8 cellular contexts compared by ENCODE assay signal in the genomic region with DNA sequence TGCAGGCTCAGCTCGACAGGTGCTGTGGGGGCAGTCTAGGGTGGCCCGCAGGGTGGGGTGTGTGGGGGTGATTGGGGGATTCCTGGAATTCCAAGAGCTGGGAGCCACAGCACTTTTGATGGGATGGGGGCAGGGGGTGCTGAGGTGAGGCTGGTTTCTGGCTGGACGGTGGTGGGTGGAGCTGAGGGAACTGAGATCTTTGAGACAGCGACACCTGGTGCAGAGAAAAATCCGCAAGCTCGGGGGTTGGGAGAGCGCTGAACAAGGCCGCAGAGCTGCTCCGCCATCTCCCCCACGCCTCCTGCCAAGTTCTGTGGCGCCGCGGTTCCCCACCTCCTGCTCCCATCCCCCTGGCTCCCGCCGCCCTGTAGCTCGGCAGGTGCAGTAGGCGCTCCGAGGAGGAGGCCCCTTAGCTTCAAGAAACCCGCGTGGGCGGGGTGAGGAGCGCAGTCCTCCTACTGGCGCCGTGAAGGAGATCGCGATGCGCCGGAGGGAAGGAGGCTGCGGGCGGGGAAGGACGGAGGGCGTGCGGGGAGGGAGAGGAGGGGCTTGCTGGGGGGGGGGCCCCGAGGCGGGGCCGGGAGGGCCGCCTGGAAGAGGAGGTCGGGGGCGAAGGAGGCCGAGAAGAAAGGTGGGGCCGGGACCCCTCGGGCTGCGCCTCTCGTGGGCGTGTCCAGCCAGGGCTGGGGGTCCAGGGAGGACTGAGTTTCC. TPM values are rescaled to one million over a fixed set of nuclear protein-coding genes. Genes with fewer than 3 reads are reported as not detected.
DNase-seq lines count a peak whose midpoint lies in the region; ATAC-seq, FAIRE-seq and TF ChIP-seq lines count a peak whose summit lies in the region.

No MANE protein-coding gene starts in this region.

- TF ChIP-seq RAD21 in HepG2 (CRISPR knock-in tag; IDR thresholded peaks at IDR 0.05), result peak; percentile 51

- H3K4me2 ChIP-seq in HepG2 (ENCODE audit: low read depth, low read length), result peak overlapping the region; percentile 97

- H3K27me3 Mint-ChIP-seq in activated CD4-positive, alpha-beta T cell treated with anti-CD3 and anti-CD28 coated beads, Interleukin-2, amount 10 ng/mL, durations not matched to agents 7 days and 5 days, result peaks cover 2% of the 10 kb centered on the region

- H3K27ac Mint-ChIP-seq in activated CD4-positive, alpha-beta T cell treated with anti-CD3 and anti-CD28 coated beads, Interleukin-2, amount 10 ng/mL, durations not matched to agents 7 days and 5 days, result peak overlapping the region; percentile 91

- intact Hi-C loops in HepG2 (cut with micrococcal nuclease; ENCODE audit: unreplicated experiment), result loop anchor here (2.0 to 10.0 kb wide), 4 partner anchors 15 to 175 kb away; a partner anchor contains a TSS

- under 1% methylated on average over 26 of the region's 45 CpGs for WGBS in HepG2 (ENCODE audit: low lambda C conversion rate)

- peak overlapping the region; percentile 84 for H3K4me3 Mint-ChIP-seq in activated CD4-positive, alpha-beta T cell treated with anti-CD3 and anti-CD28 coated beads, Interleukin-2, amount 10 ng/mL, durations not matched to agents 7 days and 5 days

- H3K4me3 ChIP-seq in BJ (ENCODE audit: low read depth, low read length), result peak overlapping the region; percentile 74
- peak overlapping the region; percentile 85 for H3K4me3 ChIP-seq in coronary artery
- H3K4me3 ChIP-seq in HepG2 (replicated peaks in 1 of 3; ENCODE audit: insufficient read depth in 1 of 3, low read depth in 2 of 3, low read length in 3 of 3), result peak overlapping the region; percentile 59 to 79 (median 70); a peak in 5 of 6 replicates

- no peak for TF ChIP-seq POLR2A in HepG2 (IDR thresholded peaks at IDR 0.05; ENCODE audit: insufficient read depth in 1 of 2, low read depth in 2 of 2, low read length in 2 of 2)

- ATAC-seq in HG02840 (IDR thresholded peaks at IDR 0.05; ENCODE audit: low FRiP score, unreplicated experiment), result peak; percentile 0
- peak; percentile 28 for ATAC-seq in HepG2
- no peak for ATAC-seq in GM18909 (IDR thresholded peaks at IDR 0.05; ENCODE audit: poor library complexity, unreplicated experiment)

- H3K36me3 ChIP-seq in BJ (ENCODE audit: control insufficient read depth, insufficient read depth, low read length) (no peaks in the 10 kb centered on the region; the same call in 1 of the 2 replicates), HepG2 (replicated peaks in 1 of 2; ENCODE audit: control insufficient read depth in 1 of 2, insufficient read depth in 2 of 2, low read length in 2 of 2) (peaks cover 0 to 3% of the 10 kb centered on the region in 2 experiments; a peak in 1 of 5 replicates)

- peaks cover 68% of the 10 kb centered on the region for H3K4me1 ChIP-seq in HepG2 (ENCODE audit: insufficient read depth, low read length)

- peak; percentile 80 for FAIRE-seq in HepG2 (lab: Jason Lieb, UNC)

- CTCF ChIA-PET in BJ (lab: Yijun Ruan, JAX) (interaction anchor here (0.5 to 4.2 kb wide), 26 partner anchors 8 to 627 kb away, joined by 3 to 84 read pairs (median 5); a partner anchor contains a TSS), HepG2 (lab: Yijun Ruan, JAX; ENCODE audit: low intra/inter-chr PET ratio, low total read pairs) (interaction anchor here (0.9 to 3.6 kb wide), 5 partner anchors 8 to 119 kb away, joined by 3 to 24 read pairs (median 7); no protein-coding TSS in a partner anchor)
- CTCF ChIA-PET in activated CD4-positive, alpha-beta T cell treated with anti-CD3 and anti-CD28 coated beads, Interleukin-2, amount 10 ng/mL, durations not matched to agents 7 days and 5 days (lab: Charles Lee), result interaction anchor here (0.6 to 4.1 kb wide), 34 partner anchors 9 to 738 kb away, joined by 3 to 69 read pairs (median 4); a partner anchor contains a TSS

- H3K9ac ChIP-seq in HepG2 (ENCODE audit: insufficient read depth, low read depth, low read length), result peak overlapping the region; percentile 84

- peak; percentile 75 for TF ChIP-seq CTCF in BJ (IDR thresholded peaks at IDR 0.05; ENCODE audit: insufficient read depth, low read depth, low read length)
- TF ChIP-seq CTCF in coronary artery (IDR thresholded peaks at IDR 0.05), result peak; percentile 23
- peak; percentile 82 for TF ChIP-seq CTCF in HepG2 (CRISPR knock-in tag; IDR thresholded peaks at IDR 0.05)

- POLR2A ChIA-PET in BJ (lab: Charles Lee) (interaction anchor here (0.7 kb wide), 1 partner anchor 350 kb away, joined by 9 read pairs; no protein-coding TSS in a partner anchor), HepG2 (lab: Yijun Ruan, JAX) (interaction anchor here (0.7 to 1.5 kb wide), 7 partner anchors 8 to 175 kb away, joined by 3 to 10 read pairs (median 4); a partner anchor contains a TSS)
- POLR2A ChIA-PET in activated CD4-positive, alpha-beta T cell treated with anti-CD3 and anti-CD28 coated beads, Interleukin-2, amount 10 ng/mL, durations not matched to agents 7 days and 5 days (lab: Charles Lee), result interaction anchor here (0.7 to 2.1 kb wide), 3 partner anchors 9 to 196 kb away, joined by 3 to 6 read pairs (median 5); no protein-coding TSS in a partner anchor

- H3K36me3 Mint-ChIP-seq in activated CD4-positive, alpha-beta T cell treated with anti-CD3 and anti-CD28 coated beads, Interleukin-2, amount 10 ng/mL, durations not matched to agents 7 days and 5 days (ENCODE audit: low read depth), result peaks cover 12% of the 10 kb centered on the region

- H3K27me3 ChIP-seq in BJ (ENCODE audit: control insufficient read depth, insufficient read depth, low read length) (peaks cover 6% of the 10 kb centered on the region; the same call in 1 of the 2 replicates), HepG2 (ENCODE audit: control insufficient read depth in 1 of 2, insufficient read depth in 2 of 2, low read length in 2 of 2) (peaks cover 0 to 6% of the 10 kb centered on the region in 2 experiments; a peak in 2 of 5 replicates)

- no peak overlapping the region for H2AFZ ChIP-seq in HepG2 (ENCODE audit: low read length)

- BruUV-seq in HepG2 (replicated peaks; lab: Mats Ljungman, UMichigan), result no TSS peak

- H3K9me3 Mint-ChIP-seq in activated CD4-positive, alpha-beta T cell treated with anti-CD3 and anti-CD28 coated beads, Interleukin-2, amount 10 ng/mL, durations not matched to agents 7 days and 5 days, result no peaks in the 10 kb centered on the region

- no peak for DNase-seq in BJ (ENCODE audit: low read depth)
- peak; percentile 94 for DNase-seq in NCI-H69 (lab: John Stamatoyannopoulos, UW)
- DNase-seq in activated CD4-positive, alpha-beta T cell treated with anti-CD3 and anti-CD28 coated beads, Interleukin-2, amount 10 ng/mL, durations not matched to agents 7 days and 5 days, result peak; percentile 91
- DNase-seq in coronary artery (ENCODE audit: low spot score), result peak; percentile 90
- DNase-seq in HepG2 (ENCODE audit: low spot score), result peak; percentile 82
- peak; percentile 72 for DNase-seq in stimulated activated CD4-positive, alpha-beta T cell treated with anti-CD3 and anti-CD28 coated beads, Interleukin-2, amount 100 ng/mL, for 48 hours

- peaks cover 34% of the 10 kb centered on the region for H3K4me1 Mint-ChIP-seq in activated CD4-positive, alpha-beta T cell treated with anti-CD3 and anti-CD28 coated beads, Interleukin-2, amount 10 ng/mL, durations not matched to agents 7 days and 5 days

- peak overlapping the region; percentile 96 to 100 for H3K27ac ChIP-seq in coronary artery
- peak overlapping the region; percentile 92 for H3K27ac ChIP-seq in HepG2 (ENCODE audit: extremely low read length, insufficient read depth, low read length)

- in situ Hi-C loops in HepG2 (cut with HindIII; ENCODE audit: extremely low pct_ligation_motif_present, low pct_unique_long_range_greater_than_20kb), result loop anchor here (5.0 kb wide), 2 partner anchors 38 to 112 kb away; a partner anchor contains a TSS

- no peaks in the 10 kb centered on the region for H4K20me1 ChIP-seq in HepG2 (ENCODE audit: insufficient read depth, low read length)

- no peak for TF ChIP-seq EP300 in HepG2 (IDR thresholded peaks at IDR 0.05; ENCODE audit: low read depth in 2 of 2, low read length in 2 of 2)
- TF ChIP-seq EP300 in HepG2 (CRISPR knock-in tag; IDR thresholded peaks at IDR 0.05; ENCODE audit: borderline replicate concordance), result 0 out of 2 replicates have a peak, but pooled peaks have one; percentile 25

- peaks cover 7% of the 10 kb centered on the region for H3K79me2 ChIP-seq in HepG2 (ENCODE audit: insufficient read depth, low read length)

- no peaks in the 10 kb centered on the region for H3K9me3 ChIP-seq in HepG2 (ENCODE audit: low read length)

RNA-seq across cellular contexts. Expression of a gene that starts 1.3 kb away (rescaled TPM):
- polyA plus RNA-seq in BJ (2011; rRNA removed), result 3.3 and 6.4 TPM in 2 replicates
- polyA minus RNA-seq in BJ (2011; rRNA and poly(A)+ RNA removed), result 1.3 and 2.2 TPM in 2 replicates
- total RNA-seq in activated CD4-positive, alpha-beta T cell treated with anti-CD3 and anti-CD28 coated beads, Interleukin-2, amount 10 ng/mL, durations not matched to agents 7 days and 5 days, result 10 to 100 TPM; 40.7 to 53.2 TPM
- 20.7 and 27.4 TPM in 2 replicates for total RNA-seq in HepG2 (2016; rRNA removed; fragmentation: Illumina TruSeq; extraction: Trizol)
- 9.2 and 10.3 TPM in 2 replicates for total RNA-seq in HepG2 (2016; cell fraction: cytosol; rRNA removed; fragmentation: Illumina TruSeq; extraction: Trizol; ENCODE audit: low read depth)
- 21.2 and 28.4 TPM in 2 replicates for total RNA-seq in HepG2 (2016; cell fraction: insoluble cytoplasmic fraction; rRNA removed; fragmentation: Illumina TruSeq; extraction: Trizol)
- total RNA-seq in HepG2 (2016; cell fraction: membrane; rRNA removed; fragmentation: Illumina TruSeq; extraction: Trizol), result 12.9 and 13.8 TPM in 2 replicates
- total RNA-seq in HepG2 (2016; cell fraction: nucleus; rRNA removed; fragmentation: Illumina TruSeq; extraction: Trizol), result 15.9 and 16.8 TPM in 2 replicates
- polyA plus RNA-seq in HepG2 (2011; rRNA removed), result 5.7 and 7.3 TPM in 2 replicates
- polyA plus RNA-seq in HepG2 (2011; cell fraction: cytosol; rRNA removed), result 4.1 and 10.9 TPM in 2 replicates
- polyA plus RNA-seq in HepG2 (2011; cell fraction: nucleus; rRNA removed), result 20.8 and 27.4 TPM in 2 replicates
- 4.5 and 5.0 TPM in 2 replicates for polyA plus RNA-seq in HepG2 (2012)
- polyA plus RNA-seq in HepG2 (2016; cell fraction: cytosol; fragmentation: Illumina TruSeq; extraction: Trizol; ENCODE audit: low read depth), result 5.8 and 6.5 TPM in 2 replicates
- 20.9 and 21.6 TPM in 2 replicates for polyA plus RNA-seq in HepG2 (2016; cell fraction: insoluble cytoplasmic fraction; fragmentation: Illumina TruSeq; extraction: Trizol; ENCODE audit: low read depth)
- 9.6 and 10.0 TPM in 2 replicates for polyA plus RNA-seq in HepG2 (2016; cell fraction: membrane; fragmentation: Illumina TruSeq; extraction: Trizol; ENCODE audit: low read depth)
- 36.1 and 37.5 TPM in 2 replicates for polyA plus RNA-seq in HepG2 (2016; cell fraction: nucleus; fragmentation: Illumina TruSeq; extraction: Trizol; ENCODE audit: insufficient read depth, low read depth)
- polyA minus RNA-seq in HepG2 (2011; rRNA and poly(A)+ RNA removed; ENCODE audit: low replicate concordance), result 12.1 and 23.1 TPM in 2 replicates
- polyA minus RNA-seq in HepG2 (2011; cell fraction: cytosol; rRNA and poly(A)+ RNA removed), result 2.8 and 5.5 TPM in 2 replicates
- polyA minus RNA-seq in HepG2 (2011; cell fraction: nucleus; rRNA and poly(A)+ RNA removed), result 7.3 and 9.0 TPM in 2 replicates

RNA-seq across cellular contexts. Expression of a gene that starts 3.1 kb away (rescaled TPM):
- polyA plus RNA-seq in BJ (2011; rRNA removed) (0.90 and 1.4 TPM in 2 replicates), HepG2 (2011; rRNA removed) (59.5 and 62.2 TPM in 2 replicates)
- 3.1 and 3.9 TPM in 2 replicates for polyA minus RNA-seq in BJ (2011; rRNA and poly(A)+ RNA removed)
- total RNA-seq in activated CD4-positive, alpha-beta T cell treated with anti-CD3 and anti-CD28 coated beads, Interleukin-2, amount 10 ng/mL, durations not matched to agents 7 days and 5 days, result 100 to 1,000 TPM; 702 to 753 TPM
- 53.9 and 59.7 TPM in 2 replicates for total RNA-seq in HepG2 (2016; rRNA removed; fragmentation: Illumina TruSeq; extraction: Trizol)
- total RNA-seq in HepG2 (2016; cell fraction: cytosol; rRNA removed; fragmentation: Illumina TruSeq; extraction: Trizol; ENCODE audit: low read depth), result 18.2 and 27.4 TPM in 2 replicates
- total RNA-seq in HepG2 (2016; cell fraction: insoluble cytoplasmic fraction; rRNA removed; fragmentation: Illumina TruSeq; extraction: Trizol), result 53.1 and 55.2 TPM in 2 replicates
- total RNA-seq in HepG2 (2016; cell fraction: membrane; rRNA removed; fragmentation: Illumina TruSeq; extraction: Trizol), result 23.1 and 27.8 TPM in 2 replicates
- total RNA-seq in HepG2 (2016; cell fraction: nucleus; rRNA removed; fragmentation: Illumina TruSeq; extraction: Trizol), result 25.3 and 26.5 TPM in 2 replicates
- polyA plus RNA-seq in HepG2 (2011; cell fraction: cytosol; rRNA removed), result 27.8 and 82.6 TPM in 2 replicates
- 47.3 and 55.5 TPM in 2 replicates for polyA plus RNA-seq in HepG2 (2011; cell fraction: nucleus; rRNA removed)
- 46.4 and 49.2 TPM in 2 replicates for polyA plus RNA-seq in HepG2 (2012)
- 85.4 and 115 TPM in 2 replicates for polyA plus RNA-seq in HepG2 (2016; cell fraction: cytosol; fragmentation: Illumina TruSeq; extraction: Trizol; ENCODE audit: low read depth)
- 142 and 159 TPM in 2 replicates for polyA plus RNA-seq in HepG2 (2016; cell fraction: insoluble cytoplasmic fraction; fragmentation: Illumina TruSeq; extraction: Trizol; ENCODE audit: low read depth)
- polyA plus RNA-seq in HepG2 (2016; cell fraction: membrane; fragmentation: Illumina TruSeq; extraction: Trizol; ENCODE audit: low read depth), result 67.3 and 82.2 TPM in 2 replicates
- polyA plus RNA-seq in HepG2 (2016; cell fraction: nucleus; fragmentation: Illumina TruSeq; extraction: Trizol; ENCODE audit: insufficient read depth, low read depth), result 136 and 137 TPM in 2 replicates
- polyA minus RNA-seq in HepG2 (2011; rRNA and poly(A)+ RNA removed; ENCODE audit: low replicate concordance), result 24.8 and 136 TPM in 2 replicates
- polyA minus RNA-seq in HepG2 (2011; cell fraction: cytosol; rRNA and poly(A)+ RNA removed), result 20.6 and 28.4 TPM in 2 replicates
- 4.7 and 11.8 TPM in 2 replicates for polyA minus RNA-seq in HepG2 (2011; cell fraction: nucleus; rRNA and poly(A)+ RNA removed)

RNA-seq across cellular contexts. Expression of a gene that starts 15.1 kb away (rescaled TPM):
- polyA plus RNA-seq in BJ (2011; rRNA removed), result 8.0 and 19.5 TPM in 2 replicates
- 3.0 and 5.3 TPM in 2 replicates for polyA minus RNA-seq in BJ (2011; rRNA and poly(A)+ RNA removed)
- total RNA-seq in activated CD4-positive, alpha-beta T cell treated with anti-CD3 and anti-CD28 coated beads, Interleukin-2, amount 10 ng/mL, durations not matched to agents 7 days and 5 days, result 1 to 10 TPM in 1 of 2 experiments, under 1 TPM in 1; 0.64 to 1.8 TPM
- total RNA-seq in HepG2 (2016; rRNA removed; fragmentation: Illumina TruSeq; extraction: Trizol), result 32.1 and 37.9 TPM in 2 replicates
- 22.2 and 30.3 TPM in 2 replicates for total RNA-seq in HepG2 (2016; cell fraction: cytosol; rRNA removed; fragmentation: Illumina TruSeq; extraction: Trizol; ENCODE audit: low read depth)
- 29.1 and 37.9 TPM in 2 replicates for total RNA-seq in HepG2 (2016; cell fraction: insoluble cytoplasmic fraction; rRNA removed; fragmentation: Illumina TruSeq; extraction: Trizol)
- total RNA-seq in HepG2 (2016; cell fraction: membrane; rRNA removed; fragmentation: Illumina TruSeq; extraction: Trizol), result 30.8 and 36.2 TPM in 2 replicates
- 14.7 and 15.4 TPM in 2 replicates for total RNA-seq in HepG2 (2016; cell fraction: nucleus; rRNA removed; fragmentation: Illumina TruSeq; extraction: Trizol)
- polyA plus RNA-seq in HepG2 (2011; rRNA removed), result 18.0 and 31.6 TPM in 2 replicates
- polyA plus RNA-seq in HepG2 (2011; cell fraction: cytosol; rRNA removed), result 18.1 and 57.4 TPM in 2 replicates
- polyA plus RNA-seq in HepG2 (2011; cell fraction: nucleus; rRNA removed), result 37.9 and 74.0 TPM in 2 replicates
- polyA plus RNA-seq in HepG2 (2012), result 3.6 and 7.4 TPM in 2 replicates
- polyA plus RNA-seq in HepG2 (2016; cell fraction: cytosol; fragmentation: Illumina TruSeq; extraction: Trizol; ENCODE audit: low read depth), result 34.0 and 41.4 TPM in 2 replicates
- 44.2 and 51.5 TPM in 2 replicates for polyA plus RNA-seq in HepG2 (2016; cell fraction: insoluble cytoplasmic fraction; fragmentation: Illumina TruSeq; extraction: Trizol; ENCODE audit: low read depth)
- 41.2 and 43.7 TPM in 2 replicates for polyA plus RNA-seq in HepG2 (2016; cell fraction: membrane; fragmentation: Illumina TruSeq; extraction: Trizol; ENCODE audit: low read depth)
- 39.7 and 41.0 TPM in 2 replicates for polyA plus RNA-seq in HepG2 (2016; cell fraction: nucleus; fragmentation: Illumina TruSeq; extraction: Trizol; ENCODE audit: insufficient read depth, low read depth)
- polyA minus RNA-seq in HepG2 (2011; rRNA and poly(A)+ RNA removed; ENCODE audit: low replicate concordance), result 21.4 and 23.6 TPM in 2 replicates
- 8.4 and 15.7 TPM in 2 replicates for polyA minus RNA-seq in HepG2 (2011; cell fraction: cytosol; rRNA and poly(A)+ RNA removed)
- polyA minus RNA-seq in HepG2 (2011; cell fraction: nucleus; rRNA and poly(A)+ RNA removed), result 2.2 and 7.5 TPM in 2 replicates

RNA-seq across cellular contexts. Expression of a gene that starts 36.6 kb away (rescaled TPM):
- polyA plus RNA-seq in BJ (2011; rRNA removed), result 4.0 and 4.6 TPM in 2 replicates
- 1.0 and 1.2 TPM in 2 replicates for polyA minus RNA-seq in BJ (2011; rRNA and poly(A)+ RNA removed)
- 1 to 10 TPM; 4.6 TPM for total RNA-seq in activated CD4-positive, alpha-beta T cell treated with anti-CD3 and anti-CD28 coated beads, Interleukin-2, amount 10 ng/mL, durations not matched to agents 7 days and 5 days
- 10.8 and 19.0 TPM in 2 replicates for total RNA-seq in HepG2 (2016; rRNA removed; fragmentation: Illumina TruSeq; extraction: Trizol)
- total RNA-seq in HepG2 (2016; cell fraction: cytosol; rRNA removed; fragmentation: Illumina TruSeq; extraction: Trizol; ENCODE audit: low read depth), result 11.9 and 15.2 TPM in 2 replicates
- total RNA-seq in HepG2 (2016; cell fraction: insoluble cytoplasmic fraction; rRNA removed; fragmentation: Illumina TruSeq; extraction: Trizol), result 12.1 and 17.9 TPM in 2 replicates
- 21.1 and 26.4 TPM in 2 replicates for total RNA-seq in HepG2 (2016; cell fraction: membrane; rRNA removed; fragmentation: Illumina TruSeq; extraction: Trizol)
- 8.8 and 9.1 TPM in 2 replicates for total RNA-seq in HepG2 (2016; cell fraction: nucleus; rRNA removed; fragmentation: Illumina TruSeq; extraction: Trizol)
- polyA plus RNA-seq in HepG2 (2011; rRNA removed), result 6.6 and 10.9 TPM in 2 replicates
- 11.8 and 25.5 TPM in 2 replicates for polyA plus RNA-seq in HepG2 (2011; cell fraction: cytosol; rRNA removed)
- polyA plus RNA-seq in HepG2 (2011; cell fraction: nucleus; rRNA removed), result 16.5 and 16.6 TPM in 2 replicates
- 4.0 and 4.3 TPM in 2 replicates for polyA plus RNA-seq in HepG2 (2012)
- polyA plus RNA-seq in HepG2 (2016; cell fraction: cytosol; fragmentation: Illumina TruSeq; extraction: Trizol; ENCODE audit: low read depth), result 8.8 and 9.5 TPM in 2 replicates
- 8.7 and 9.4 TPM in 2 replicates for polyA plus RNA-seq in HepG2 (2016; cell fraction: insoluble cytoplasmic fraction; fragmentation: Illumina TruSeq; extraction: Trizol; ENCODE audit: low read depth)
- polyA plus RNA-seq in HepG2 (2016; cell fraction: membrane; fragmentation: Illumina TruSeq; extraction: Trizol; ENCODE audit: low read depth), result 13.5 TPM in 2 replicates
- 12.3 and 13.5 TPM in 2 replicates for polyA plus RNA-seq in HepG2 (2016; cell fraction: nucleus; fragmentation: Illumina TruSeq; extraction: Trizol; ENCODE audit: insufficient read depth, low read depth)
- 0.82 and 39.5 TPM in 2 replicates for polyA minus RNA-seq in HepG2 (2011; rRNA and poly(A)+ RNA removed; ENCODE audit: low replicate concordance)
- 12.8 and 13.8 TPM in 2 replicates for polyA minus RNA-seq in HepG2 (2011; cell fraction: cytosol; rRNA and poly(A)+ RNA removed)
- 4.1 and 4.5 TPM in 2 replicates for polyA minus RNA-seq in HepG2 (2011; cell fraction: nucleus; rRNA and poly(A)+ RNA removed)

Comparison
In these comparisons a context has a peak if more than half of its experiments do, and no peak if none do; other contexts are left out.
1. CTCF ChIP-seq: peak in every context shown above with its lines; median percentile 82 in HepG2; 75 in BJ; 23 in coronary artery.
2. RNA of a gene that starts 3.1 kb away (total RNA-seq): 702 to 753 TPM in activated CD4-positive, alpha-beta T cell treated with anti-CD3 and anti-CD28 coated beads, Interleukin-2, amount 10 ng/mL, durations not matched to agents 7 days and 5 days; 18.2 to 59.7 TPM in HepG2; every median in the first group is over 10 times any median in the second.
3. RNA of a gene that starts 15.1 kb away (total RNA-seq): 14.7 to 37.9 TPM in HepG2; 0.64 to 1.8 TPM in activated CD4-positive, alpha-beta T cell treated with anti-CD3 and anti-CD28 coated beads, Interleukin-2, amount 10 ng/mL, durations not matched to agents 7 days and 5 days; every median in the first group is over 4 times any median in the second.
4. Peak in every context shown above with its lines, with median percentiles within 50 percentile points of each other: H3K4me3 ChIP-seq.